Comparison of ENCODE assay signal across 11 cellular contexts in the genomic region with DNA sequence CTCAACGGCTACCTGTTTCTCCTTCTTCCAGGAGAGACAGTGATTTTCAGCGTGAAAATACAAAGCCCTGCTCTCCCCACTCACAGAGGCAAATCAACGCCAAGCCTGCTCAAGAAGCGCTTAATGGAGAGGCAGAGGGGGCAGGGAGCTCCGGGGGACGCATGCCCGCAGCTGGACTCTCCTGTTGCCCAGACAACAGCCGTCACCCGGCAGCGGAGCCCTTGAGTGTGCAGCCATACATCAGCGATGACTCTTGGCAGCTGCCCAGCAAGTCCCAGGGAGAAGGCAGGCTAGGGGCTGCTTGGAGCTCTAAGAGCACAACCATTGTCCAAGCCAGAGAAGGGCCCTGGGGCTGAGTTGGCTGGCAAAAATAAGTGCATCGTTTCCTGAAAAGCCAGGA.
DNase-seq lines count a peak whose midpoint lies in the region; FAIRE-seq and TF ChIP-seq lines count a peak whose summit lies in the region.
"Had no signal": no experiment of that assay in that cellular context is flagged by ENCODE, and none has a peak within 500 bp of the region (broad histone marks: within the 10 kb centered on the region; RNA-seq: fewer than 3 reads in every experiment).

No MANE protein-coding gene starts in this region.

- DNase-seq in COLO829 (ENCODE audit: low spot score) (peak; percentile 72), NCI-H2081 (lab: John Stamatoyannopoulos, UW) (peak; percentile 98 to 100), middle frontal gyrus (ENCODE audit: extremely low spot score, low spot score) (peak; percentile 51), GM19239 (ENCODE audit: insufficient read length, low spot score) (no peak), cortex of kidney (lab: John Stamatoyannopoulos, UW) (no peak), GM20000 (ENCODE audit: low spot score) (no peak)
- DNase-seq in stimulated activated CD4-positive, alpha-beta T cell treated with anti-CD3 and anti-CD28 coated beads, Interleukin-4, amount 100 ng/mL, for 1 hour: no peak
- DNase-seq: activated naive CD4-positive, alpha-beta T cell treated with anti-CD3 and anti-CD28 coated beads, Interleukin-2, amount 50 U/mL, for 16 hours; CD8-positive, alpha-beta memory T cell; GM23248 had no signal

- TF ChIP-seq CTCF in brain (conservative IDR thresholded peaks at IDR 0.05): no peak
- TF ChIP-seq CTCF in GM20000 (IDR thresholded peaks at IDR 0.05; ENCODE audit: extremely low read depth, missing control alignments): no peak

- no peaks in the 10 kb centered on the region for H3K27me3 Mint-ChIP-seq in brain

- H3K9me3 Mint-ChIP-seq in brain: peaks cover 0 to 2% (median 0%) of the 10 kb centered on the region in 5 experiments
- H3K9me3 Mint-ChIP-seq: CD8-positive, alpha-beta memory T cell had no signal

- peak overlapping the region; percentile 83 to 98 (median 95) for H3K27ac Mint-ChIP-seq in brain

- peaks cover 74% of the 10 kb centered on the region for H3K4me1 Mint-ChIP-seq in brain
- H3K4me1 Mint-ChIP-seq: CD8-positive, alpha-beta memory T cell had no signal

- peaks cover 3% of the 10 kb centered on the region for H3K36me3 Mint-ChIP-seq in brain

- H3K4me3 Mint-ChIP-seq in brain: peak overlapping the region; percentile 53 to 80 (median 75)
- H3K4me3 Mint-ChIP-seq: CD8-positive, alpha-beta memory T cell had no signal

- no peak for FAIRE-seq in GM19239 (lab: Jason Lieb, UNC)

Comparison
In these comparisons a context has a peak if more than half of its experiments do, and no peak if none do; other contexts are left out.
1. DNase-seq: peak in COLO829 (single experiment), NCI-H2081 (2 of 2) and middle frontal gyrus (single experiment); none in GM19239 (single experiment), stimulated activated CD4-positive, alpha-beta T cell treated with anti-CD3 and anti-CD28 coated beads, Interleukin-4, amount 100 ng/mL, for 1 hour (single experiment), cortex of kidney (single experiment) and GM20000 (single experiment).